6 cellular contexts compared by ENCODE assay signal in genomic region chr16:2212362-2213324, GRCh38. TPM values are rescaled to one million over a fixed set of nuclear protein-coding genes. Genes with fewer than 3 reads are reported as not detected.
DNase-seq lines count a peak whose midpoint lies in the region; ATAC-seq and TF ChIP-seq lines count a peak whose summit lies in the region.

No MANE protein-coding gene starts in this region.

- intact Hi-C loops in Calu3 (cut with micrococcal nuclease; ENCODE audit: unreplicated experiment) = no loop called here
- intact Hi-C loops in sigmoid colon (cut with DNase I) = no loop called here

- CTCF ChIA-PET in Calu3 (lab: Charles Lee) = interaction anchor here (1.0 kb wide), 1 partner anchor 18 kb away, joined by 3 read pairs; no protein-coding TSS in a partner anchor

- TF ChIP-seq EP300 in sigmoid colon (IDR thresholded peaks at IDR 0.05) = no peak

- BruUV-seq in Calu3 (replicated peaks; lab: Mats Ljungman, UMichigan) = TSS peak; percentile 70

- 41 to 78% methylated on average over 19 of the region's 19 CpGs for WGBS in sigmoid colon, 2 donors

- H3K36me3 ChIP-seq in SJCRH30 (peaks cover 5% of the 10 kb centered on the region; the same call in 1 of the 2 replicates), kidney epithelial cell (ENCODE audit: control insufficient read depth, insufficient read depth, low read length) (peaks cover 5% of the 10 kb centered on the region), sigmoid colon (peaks cover 10 to 29% (median 21%) of the 10 kb centered on the region in 4 donors)

- H3K36me3 Mint-ChIP-seq in Calu3 (ENCODE audit: insufficient read depth, unreplicated experiment) = peaks cover 79% of the 10 kb centered on the region

- H3K4me3 Mint-ChIP-seq in Calu3 (ENCODE audit: low read depth, unreplicated experiment) = peak overlapping the region; percentile 78

- H3K9me3 ChIP-seq in SJCRH30 (replicated peaks) (no peaks in the 10 kb centered on the region), sigmoid colon (no peaks in the 10 kb centered on the region)

- H3K4me1 ChIP-seq in SJCRH30 (peaks cover 5% of the 10 kb centered on the region; the same call in 1 of the 2 replicates), sigmoid colon (peaks cover 0 to 26% (median 24%) of the 10 kb centered on the region in 4 donors)

- H3K4me3 ChIP-seq in SJCRH30 (peak overlapping the region; percentile 96; the same call in 1 of the 2 replicates), kidney epithelial cell (ENCODE audit: low read depth, low read length) (peak overlapping the region; percentile 48), sigmoid colon (peak overlapping the region in 1 of 4 donors; percentile 80)

- H3K27ac Mint-ChIP-seq in Calu3 (ENCODE audit: unreplicated experiment) = peak overlapping the region; percentile 72

- no peak for TF ChIP-seq POLR2A in sigmoid colon (IDR thresholded peaks at IDR 0.05)

- H3K27me3 ChIP-seq in SJCRH30 (no peaks in the 10 kb centered on the region), kidney epithelial cell (ENCODE audit: control insufficient read depth, insufficient read depth, low read length) (no peaks in the 10 kb centered on the region), sigmoid colon (no peaks in the 10 kb centered on the region)

- no peaks in the 10 kb centered on the region for H3K27me3 Mint-ChIP-seq in Calu3 (ENCODE audit: unreplicated experiment)

- TF ChIP-seq CTCF in Calu3 (IDR thresholded peaks at IDR 0.05; ENCODE audit: unreplicated experiment) = no peak
- TF ChIP-seq CTCF in kidney epithelial cell (IDR thresholded peaks at IDR 0.05; ENCODE audit: insufficient read depth, low read length, poor library complexity, severe bottlenecking) = no peak
- no peak for TF ChIP-seq CTCF in sigmoid colon (IDR thresholded peaks at IDR 0.05)

- H3K27ac ChIP-seq in SJCRH30 = no peak overlapping the region
- no peak overlapping the region for H3K27ac ChIP-seq in sigmoid colon

- peaks cover 27% of the 10 kb centered on the region for H3K4me1 Mint-ChIP-seq in Calu3 (ENCODE audit: low read depth, unreplicated experiment)

- peak; percentile 53 for DNase-seq in Calu3
- no peak for DNase-seq in SJCRH30
- no peak for DNase-seq in kidney epithelial cell (ENCODE audit: low read depth)
- DNase-seq in NCI-H1092 (lab: John Stamatoyannopoulos, UW) = no peak
- no peak for DNase-seq in sigmoid colon

- no peaks in the 10 kb centered on the region for H3K9me3 Mint-ChIP-seq in Calu3 (ENCODE audit: low read depth, unreplicated experiment)

- no peak for ATAC-seq in HG03095 (IDR thresholded peaks at IDR 0.05; ENCODE audit: unreplicated experiment)

RNA-seq across cellular contexts. Expression of gene BRICD5, which starts 2.0 kb away (rescaled TPM):
- total RNA-seq in Calu3 (2022) (15.8 and 17.3 TPM in 2 replicates), kidney epithelial cell (2.0 and 4.2 TPM in 2 replicates), sigmoid colon (10 to 100 TPM in 1 of 4 donors, 1 to 10 TPM in 3; 1.8 to 21.3 (median 4.7) TPM)
- total RNA-seq in SJCRH30 (2014; rRNA removed; shearing (Covaris generic)) = 3.6 and 4.1 TPM in 2 replicates
- 1 to 10 TPM in 1 of 3 donors, not detected in 2; 8.3 TPM for polyA plus RNA-seq in sigmoid colon

RNA-seq across cellular contexts. Expression of gene PGP, which starts 2.0 kb away (rescaled TPM):
- total RNA-seq in Calu3 (2022) = 45.0 and 49.6 TPM in 2 replicates
- total RNA-seq in SJCRH30 (2014; rRNA removed; shearing (Covaris generic)) = 13.1 and 14.2 TPM in 2 replicates
- total RNA-seq in kidney epithelial cell = 15.7 and 17.7 TPM in 2 replicates
- 10 to 100 TPM in 2 of 4 donors, 1 to 10 TPM in 2; 9.0 to 14.4 (median 10.0) TPM for total RNA-seq in sigmoid colon
- 10 to 100 TPM in 2 of 3 donors, 1 to 10 TPM in 1; 6.0 to 20.2 (median 11.1) TPM for polyA plus RNA-seq in sigmoid colon

RNA-seq across cellular contexts. Expression of gene MLST8, which starts 7.4 kb away (rescaled TPM):
- total RNA-seq in Calu3 (2022) (58.0 and 59.7 TPM in 2 replicates), kidney epithelial cell (77.2 and 102 TPM in 2 replicates), sigmoid colon (10 to 100 TPM; 30.6 to 48.5 (median 37.1) TPM)
- 28.8 and 32.8 TPM in 2 replicates for total RNA-seq in SJCRH30 (2014; rRNA removed; shearing (Covaris generic))
- 10 to 100 TPM; 41.4 to 58.7 (median 42.0) TPM for polyA plus RNA-seq in sigmoid colon

RNA-seq across cellular contexts. Expression of gene E4F1, which starts 10.7 kb away (rescaled TPM):
- total RNA-seq in Calu3 (2022) = 35.4 and 36.5 TPM in 2 replicates
- total RNA-seq in SJCRH30 (2014; rRNA removed; shearing (Covaris generic)) = 18.6 and 19.6 TPM in 2 replicates
- 28.6 and 36.9 TPM in 2 replicates for total RNA-seq in kidney epithelial cell
- total RNA-seq in sigmoid colon = 10 to 100 TPM; 17.4 to 26.9 (median 22.0) TPM
- polyA plus RNA-seq in sigmoid colon = 10 to 100 TPM; 10.8 to 25.3 (median 13.4) TPM

RNA-seq across cellular contexts. Expression of gene CASKIN1, which starts 16.2 kb away (rescaled TPM):
- total RNA-seq in Calu3 (2022) = 1.4 and 2.6 TPM in 2 replicates
- total RNA-seq in SJCRH30 (2014; rRNA removed; shearing (Covaris generic)) = 0.13 and 0.24 TPM in 2 replicates
- 0.07 and 0.08 TPM in 2 replicates for total RNA-seq in kidney epithelial cell
- under 1 TPM in 3 of 4 donors, not detected in 1; 0.27 to 0.55 (median 0.36) TPM for total RNA-seq in sigmoid colon
- polyA plus RNA-seq in sigmoid colon = under 1 TPM; under 0.01 to 0.44 (median 0.23) TPM
